In the genomic region with DNA sequence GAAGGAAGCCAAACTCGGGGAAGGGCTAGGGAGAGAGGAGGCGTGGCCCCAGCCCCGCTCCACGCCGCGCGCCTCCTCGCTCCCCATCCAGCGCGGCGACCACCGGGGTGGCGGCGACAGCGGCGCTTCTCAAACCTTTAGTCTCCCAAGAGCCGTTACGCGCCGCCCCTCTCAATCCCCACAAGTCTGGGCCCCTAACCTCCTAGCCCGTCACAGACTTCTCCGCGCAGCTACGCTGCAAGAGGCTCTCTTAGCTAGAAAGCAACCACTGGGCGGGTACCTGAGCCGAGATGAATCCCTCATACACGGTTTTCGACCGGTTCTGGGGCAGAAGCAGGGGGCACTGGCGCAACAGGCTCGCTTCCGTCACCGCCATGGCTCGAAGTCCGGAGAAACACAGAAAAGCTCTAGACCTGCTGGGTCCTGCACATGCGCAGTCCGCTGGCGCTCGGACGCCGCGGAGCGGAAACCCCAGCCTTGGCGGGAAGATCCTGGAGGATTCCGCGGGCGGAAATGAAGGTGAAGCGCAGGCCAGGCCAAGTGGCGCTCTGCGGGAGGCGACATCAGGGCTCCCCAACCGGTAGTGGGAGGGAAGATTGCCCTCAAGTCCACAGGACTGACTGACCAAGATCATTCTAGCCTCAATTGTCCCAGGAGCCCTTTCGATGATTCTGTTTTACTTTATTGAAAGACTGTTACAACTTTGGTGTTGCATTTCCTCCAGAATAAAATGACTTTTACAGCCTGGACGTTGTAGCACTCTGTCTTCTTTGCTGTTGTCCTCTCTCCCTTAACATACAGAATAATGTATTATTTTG, we compare ENCODE assay signal across 8 cellular contexts. TPM values are rescaled to one million over a fixed set of nuclear protein-coding genes. Genes with fewer than 3 reads are reported as not detected.
A peak's percentile ranks its signal among the peaks of the same experiment; 100 is the strongest.
DNase-seq lines count a peak whose midpoint lies in the region; ATAC-seq lines count a peak whose summit lies in the region.

FANCL (minus strand) TSS at position 388 of the 818 bp plus-strand sequence; CDS start at position 376, 12 bp downstream.

- peaks cover 6 to 22% (median 15%) of the 10 kb centered on the region in 10 experiments for H3K4me1 ChIP-seq in BLaER1 treated with 17β-estradiol and CSF1 and Interleukin-3, amounts not matched to agents 10 nM and 100 nM

- H3K4me2 ChIP-seq in BLaER1 treated with 17β-estradiol and CSF1 and Interleukin-3, amounts not matched to agents 10 nM and 100 nM: peak within 1 kb of the TSS; percentile 75 to 95 (median 84)

- peak within 1 kb of the TSS; percentile 71 to 89 (median 80) for H3K4me3 ChIP-seq in BLaER1 treated with 17β-estradiol and CSF1 and Interleukin-3, amounts not matched to agents 10 nM and 100 nM

- ATAC-seq in GM19324 (IDR thresholded peaks at IDR 0.05; ENCODE audit: low FRiP score, unreplicated experiment): peak; percentile 90
- peak; percentile 68 for ATAC-seq in HG03460 (IDR thresholded peaks at IDR 0.05; ENCODE audit: unreplicated experiment)
- ATAC-seq in left colon: peak; percentile 98

- intact Hi-C loops in left colon (cut with DNase I, micrococcal nuclease): no loop called here

- peak within 1 kb of the TSS; percentile 79 to 90 (median 86) for H3K9ac ChIP-seq in BLaER1 treated with 17β-estradiol and CSF1 and Interleukin-3, amounts not matched to agents 10 nM and 100 nM

- DNase-seq in NCI-H524 treated with DMSO at 0.1 percent for 48 hours (lab: John Stamatoyannopoulos, UW) (peak; percentile 73), cortex of kidney (lab: John Stamatoyannopoulos, UW) (peak; percentile 16), left colon (peak; percentile 90 to 94)
- peak; percentile 86 for DNase-seq in activated CD4-positive, alpha-beta T cell treated with anti-CD3 and anti-CD28 coated beads for 48 hours
- DNase-seq in stimulated activated CD4-positive, alpha-beta T cell treated with anti-CD3 and anti-CD28 coated beads, Interleukin-1b, Interleukin-23, amount 100 ng/mL, for 4 hours (ENCODE audit: low read depth in 2 of 2): peak; percentile 46 to 71

- peaks cover 0 to 9% (median 0%) of the 10 kb centered on the region in 11 experiments; a peak in 1 of 22 replicates for H4K20me1 ChIP-seq in BLaER1 treated with 17β-estradiol and CSF1 and Interleukin-3, amounts not matched to agents 10 nM and 100 nM

- no peaks in the 10 kb centered on the region for H3K27me3 ChIP-seq in BLaER1 treated with 17β-estradiol and CSF1 and Interleukin-3, amounts not matched to agents 10 nM and 100 nM

- peak within 1 kb of the TSS; percentile 63 to 90 (median 84) for H3K27ac ChIP-seq in BLaER1 treated with 17β-estradiol and CSF1 and Interleukin-3, amounts not matched to agents 10 nM and 100 nM

- H3K9me3 ChIP-seq in BLaER1 treated with 17β-estradiol and CSF1 and Interleukin-3, amounts not matched to agents 10 nM and 100 nM (replicated peaks in 1 of 11): peaks cover 0 to 4% (median 0%) of the 10 kb centered on the region in 11 experiments; a peak in 5 of 22 replicates

- H3K36me3 ChIP-seq in BLaER1 treated with 17β-estradiol and CSF1 and Interleukin-3, amounts not matched to agents 10 nM and 100 nM: no peaks in the 10 kb centered on the region

RNA-seq across cellular contexts. Expression of gene FANCL, which starts in this region (rescaled TPM):
- 10 to 100 TPM; 14.6 to 16.6 TPM for total RNA-seq in left colon

Comparison
In these comparisons a context has a peak if more than half of its experiments do, and no peak if none do; other contexts are left out.
1. Peak in every context shown above with its lines: DNase-seq, ATAC-seq, H3K4me3 ChIP-seq and H3K27ac ChIP-seq.
2. DNase-seq: peak in every context shown above with its lines; median percentile 92 in left colon; 86 in activated CD4-positive, alpha-beta T cell treated with anti-CD3 and anti-CD28 coated beads for 48 hours; 73 in NCI-H524 treated with DMSO at 0.1 percent for 48 hours; 58 in stimulated activated CD4-positive, alpha-beta T cell treated with anti-CD3 and anti-CD28 coated beads, Interleukin-1b, Interleukin-23, amount 100 ng/mL, for 4 hours; 16 in cortex of kidney.